Comparison of ENCODE assay signal across 1 cellular context in the genomic region with DNA sequence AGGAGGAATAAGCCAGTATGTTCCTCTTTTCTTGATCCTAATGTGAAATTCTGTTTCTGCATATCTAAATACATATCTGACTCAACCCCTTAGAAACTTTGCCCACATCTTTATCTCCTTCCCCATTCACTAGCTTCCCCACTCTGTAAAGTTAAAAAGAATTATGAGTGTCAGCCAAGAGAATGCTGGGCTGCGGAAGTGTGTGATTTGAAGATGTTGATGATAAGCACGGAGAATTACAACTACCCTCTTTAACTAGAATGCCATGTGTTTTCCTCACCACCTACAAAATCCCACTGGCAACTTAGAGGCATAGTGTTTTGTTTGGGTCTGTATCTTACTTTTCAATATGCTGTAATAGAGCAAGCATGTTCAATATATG.
TF ChIP-seq lines count a peak whose summit lies in the region.

No MANE protein-coding gene starts in this region.

TF ChIP-seq in K562, 482 proteins besides CTCF, POLR2A, EP300 and RAD21 (continued from another document and continues in another):
- no peak for TF ChIP-seq DLX4 (CRISPR knock-in tag; IDR thresholded peaks at IDR 0.05)
- no peak for TF ChIP-seq THRA (IDR thresholded peaks at IDR 0.05)
- TF ChIP-seq ZNF77 (CRISPR knock-in tag; IDR thresholded peaks at IDR 0.05) = no peak
- no peak for TF ChIP-seq CBFB (CRISPR knock-in tag; IDR thresholded peaks at IDR 0.05)
- TF ChIP-seq SMAD4 (CRISPR knock-in tag; conservative IDR thresholded peaks at IDR 0.05) = peak; percentile 63
- TF ChIP-seq JUNB (CRISPR knock-in tag; conservative IDR thresholded peaks at IDR 0.05) = no peak
- TF ChIP-seq HMG20A (CRISPR knock-in tag; conservative IDR thresholded peaks at IDR 0.05) = no peak
- no peak for TF ChIP-seq TSHZ1 (CRISPR knock-in tag; IDR thresholded peaks at IDR 0.05)
- TF ChIP-seq MBD2 (IDR thresholded peaks at IDR 0.05; ENCODE audit: borderline replicate concordance, low read depth) = peak; percentile 62; the same call in 1 of the 2 replicates
- TF ChIP-seq ZNF12 (CRISPR knock-in tag; IDR thresholded peaks at IDR 0.05) = no peak
- TF ChIP-seq KDM1A (IDR thresholded peaks at IDR 0.05) = peak; percentile 98
- TF ChIP-seq, protein P1, sequence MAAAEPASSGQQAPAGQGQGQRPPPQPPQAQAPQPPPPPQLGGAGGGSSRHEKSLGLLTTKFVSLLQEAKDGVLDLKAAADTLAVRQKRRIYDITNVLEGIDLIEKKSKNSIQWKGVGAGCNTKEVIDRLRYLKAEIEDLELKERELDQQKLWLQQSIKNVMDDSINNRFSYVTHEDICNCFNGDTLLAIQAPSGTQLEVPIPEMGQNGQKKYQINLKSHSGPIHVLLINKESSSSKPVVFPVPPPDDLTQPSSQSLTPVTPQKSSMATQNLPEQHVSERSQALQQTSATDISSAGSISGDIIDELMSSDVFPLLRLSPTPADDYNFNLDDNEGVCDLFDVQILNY (CRISPR knock-in tag; IDR thresholded peaks at IDR 0.05) = no peak
- no peak for TF ChIP-seq SIX5 (IDR thresholded peaks at IDR 0.05; ENCODE audit: borderline replicate concordance in 1 of 2, insufficient read depth in 1 of 2, low read depth in 1 of 2, low read length in 2 of 2)
- no peak for TF ChIP-seq POU5F1 (IDR thresholded peaks at IDR 0.05; ENCODE audit: borderline replicate concordance, low read depth, low read length, partially characterized antibody)
- no peak for TF ChIP-seq RUNX1 (IDR thresholded peaks at IDR 0.05; ENCODE audit: low read depth)
- TF ChIP-seq RHOXF2B (CRISPR knock-in tag; conservative IDR thresholded peaks at IDR 0.05) = no peak
- no peak for TF ChIP-seq BRF1 (IDR thresholded peaks at IDR 0.05; ENCODE audit: borderline replicate concordance, extremely low read depth, insufficient read length)
- no peak for TF ChIP-seq ZNF121 (CRISPR knock-in tag; conservative IDR thresholded peaks at IDR 0.05)
- TF ChIP-seq LARP7 (IDR thresholded peaks at IDR 0.05) = no peak
- peak; percentile 34 for TF ChIP-seq EP400 (IDR thresholded peaks at IDR 0.05)
- peak in 1 of 2 experiments; percentile 93; a peak in 2 of 4 replicates for TF ChIP-seq TBL1XR1 (IDR thresholded peaks at IDR 0.05; ENCODE audit: low read length in 2 of 2)
- TF ChIP-seq CGGBP1 (CRISPR knock-in tag; IDR thresholded peaks at IDR 0.05) = no peak
- TF ChIP-seq ZNF766 (CRISPR knock-in tag; conservative IDR thresholded peaks at IDR 0.05) = peak; percentile 85
- peak; percentile 65; the same call in 1 of the 2 replicates for TF ChIP-seq CC2D1A (IDR thresholded peaks at IDR 0.05)
- TF ChIP-seq ETV6 (IDR thresholded peaks at IDR 0.05; ENCODE audit: borderline replicate concordance in 1 of 2, low read depth in 2 of 2, low read length in 1 of 2) = peak in 1 of 2 experiments; percentile 69; a peak in 1 of 4 replicates
- no peak for TF ChIP-seq ETV6 (CRISPR knock-in tag; IDR thresholded peaks at IDR 0.05; ENCODE audit: borderline replicate concordance)
- TF ChIP-seq KLF6 (CRISPR knock-in tag; IDR thresholded peaks at IDR 0.05; ENCODE audit: borderline replicate concordance) = no peak
- TF ChIP-seq MTA3 (IDR thresholded peaks at IDR 0.05; ENCODE audit: borderline replicate concordance) = 0 out of 2 replicates have a peak, but pooled peaks have one; percentile 55
- no peak for TF ChIP-seq ZNF644 (tag; IDR thresholded peaks at IDR 0.05; ENCODE audit: low read depth)
- TF ChIP-seq POLR2AphosphoS2 (IDR thresholded peaks at IDR 0.05; ENCODE audit: low read length) = no peak
- peak; percentile 60; the same call in 1 of the 2 replicates for TF ChIP-seq ZNF197 (CRISPR knock-in tag; IDR thresholded peaks at IDR 0.05; ENCODE audit: low read depth)
- no peak for TF ChIP-seq ZSCAN29 (IDR thresholded peaks at IDR 0.05)
- TF ChIP-seq E2F3 (CRISPR knock-in tag; IDR thresholded peaks at IDR 0.05) = no peak
- TF ChIP-seq, protein P2, sequence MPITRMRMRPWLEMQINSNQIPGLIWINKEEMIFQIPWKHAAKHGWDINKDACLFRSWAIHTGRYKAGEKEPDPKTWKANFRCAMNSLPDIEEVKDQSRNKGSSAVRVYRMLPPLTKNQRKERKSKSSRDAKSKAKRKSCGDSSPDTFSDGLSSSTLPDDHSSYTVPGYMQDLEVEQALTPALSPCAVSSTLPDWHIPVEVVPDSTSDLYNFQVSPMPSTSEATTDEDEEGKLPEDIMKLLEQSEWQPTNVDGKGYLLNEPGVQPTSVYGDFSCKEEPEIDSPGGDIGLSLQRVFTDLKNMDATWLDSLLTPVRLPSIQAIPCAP (CRISPR knock-in tag; IDR thresholded peaks at IDR 0.05; ENCODE audit: borderline replicate concordance) = no peak
- no peak for TF ChIP-seq XRCC3 (IDR thresholded peaks at IDR 0.05)
- peak; percentile 93 for TF ChIP-seq GATA2 (CRISPR knock-in tag; IDR thresholded peaks at IDR 0.05)
- peak; percentile 63; the same call in 1 of the 2 replicates for TF ChIP-seq MEF2A (IDR thresholded peaks at IDR 0.05; ENCODE audit: control insufficient read depth, low read depth, low read length)
- TF ChIP-seq PHF8 (IDR thresholded peaks at IDR 0.05; ENCODE audit: borderline replicate concordance, low read length) = no peak
- TF ChIP-seq TEAD1 (CRISPR knock-in tag; IDR thresholded peaks at IDR 0.05) = peak in 1 of 2 experiments; percentile 87; a peak in 2 of 4 replicates
- TF ChIP-seq SRSF1 (IDR thresholded peaks at IDR 0.05; ENCODE audit: low read depth, low read length) = no peak
- TF ChIP-seq ZBTB1 (CRISPR knock-in tag; IDR thresholded peaks at IDR 0.05; ENCODE audit: borderline replicate concordance, low read depth) = no peak
- TF ChIP-seq, protein P3, sequence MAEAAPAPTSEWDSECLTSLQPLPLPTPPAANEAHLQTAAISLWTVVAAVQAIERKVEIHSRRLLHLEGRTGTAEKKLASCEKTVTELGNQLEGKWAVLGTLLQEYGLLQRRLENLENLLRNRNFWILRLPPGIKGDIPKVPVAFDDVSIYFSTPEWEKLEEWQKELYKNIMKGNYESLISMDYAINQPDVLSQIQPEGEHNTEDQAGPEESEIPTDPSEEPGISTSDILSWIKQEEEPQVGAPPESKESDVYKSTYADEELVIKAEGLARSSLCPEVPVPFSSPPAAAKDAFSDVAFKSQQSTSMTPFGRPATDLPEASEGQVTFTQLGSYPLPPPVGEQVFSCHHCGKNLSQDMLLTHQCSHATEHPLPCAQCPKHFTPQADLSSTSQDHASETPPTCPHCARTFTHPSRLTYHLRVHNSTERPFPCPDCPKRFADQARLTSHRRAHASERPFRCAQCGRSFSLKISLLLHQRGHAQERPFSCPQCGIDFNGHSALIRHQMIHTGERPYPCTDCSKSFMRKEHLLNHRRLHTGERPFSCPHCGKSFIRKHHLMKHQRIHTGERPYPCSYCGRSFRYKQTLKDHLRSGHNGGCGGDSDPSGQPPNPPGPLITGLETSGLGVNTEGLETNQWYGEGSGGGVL (CRISPR knock-in tag; IDR thresholded peaks at IDR 0.05) = no peak
- no peak for TF ChIP-seq COPS2 (conservative IDR thresholded peaks at IDR 0.05)
- TF ChIP-seq, protein P4, sequence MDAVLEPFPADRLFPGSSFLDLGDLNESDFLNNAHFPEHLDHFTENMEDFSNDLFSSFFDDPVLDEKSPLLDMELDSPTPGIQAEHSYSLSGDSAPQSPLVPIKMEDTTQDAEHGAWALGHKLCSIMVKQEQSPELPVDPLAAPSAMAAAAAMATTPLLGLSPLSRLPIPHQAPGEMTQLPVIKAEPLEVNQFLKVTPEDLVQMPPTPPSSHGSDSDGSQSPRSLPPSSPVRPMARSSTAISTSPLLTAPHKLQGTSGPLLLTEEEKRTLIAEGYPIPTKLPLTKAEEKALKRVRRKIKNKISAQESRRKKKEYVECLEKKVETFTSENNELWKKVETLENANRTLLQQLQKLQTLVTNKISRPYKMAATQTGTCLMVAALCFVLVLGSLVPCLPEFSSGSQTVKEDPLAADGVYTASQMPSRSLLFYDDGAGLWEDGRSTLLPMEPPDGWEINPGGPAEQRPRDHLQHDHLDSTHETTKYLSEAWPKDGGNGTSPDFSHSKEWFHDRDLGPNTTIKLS (IDR thresholded peaks at IDR 0.05; ENCODE audit: borderline replicate concordance, low read depth) = no peak
- no peak for TF ChIP-seq SMARCB1 (IDR thresholded peaks at IDR 0.05; ENCODE audit: insufficient read length, low read depth)
- TF ChIP-seq GTF2F1 (IDR thresholded peaks at IDR 0.05; ENCODE audit: low read depth, low read length) = no peak
- TF ChIP-seq BCOR (IDR thresholded peaks at IDR 0.05) = peak; percentile 60; the same call in 1 of the 2 replicates
- no peak for TF ChIP-seq KAT8 (IDR thresholded peaks at IDR 0.05; ENCODE audit: low read depth)
- TF ChIP-seq TARDBP (IDR thresholded peaks at IDR 0.05) = 0 out of 2 replicates have a peak, but pooled peaks have one; percentile 60
- TF ChIP-seq, protein P5, sequence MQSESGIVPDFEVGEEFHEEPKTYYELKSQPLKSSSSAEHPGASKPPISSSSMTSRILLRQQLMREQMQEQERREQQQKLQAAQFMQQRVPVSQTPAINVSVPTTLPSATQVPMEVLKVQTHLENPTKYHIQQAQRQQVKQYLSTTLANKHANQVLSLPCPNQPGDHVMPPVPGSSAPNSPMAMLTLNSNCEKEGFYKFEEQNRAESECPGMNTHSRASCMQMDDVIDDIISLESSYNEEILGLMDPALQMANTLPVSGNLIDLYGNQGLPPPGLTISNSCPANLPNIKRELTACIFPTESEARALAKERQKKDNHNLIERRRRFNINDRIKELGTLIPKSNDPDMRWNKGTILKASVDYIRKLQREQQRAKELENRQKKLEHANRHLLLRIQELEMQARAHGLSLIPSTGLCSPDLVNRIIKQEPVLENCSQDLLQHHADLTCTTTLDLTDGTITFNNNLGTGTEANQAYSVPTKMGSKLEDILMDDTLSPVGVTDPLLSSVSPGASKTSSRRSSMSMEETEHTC (IDR thresholded peaks at IDR 0.05) = 0 out of 2 replicates have a peak, but pooled peaks have one; percentile 18
- TF ChIP-seq NR1H2 (CRISPR knock-in tag; IDR thresholded peaks at IDR 0.05) = no peak
- TF ChIP-seq SMC3 (conservative IDR thresholded peaks at IDR 0.05; ENCODE audit: insufficient read depth, low read depth, low read length) = no peak
- TF ChIP-seq EGR1 (conservative IDR thresholded peaks at IDR 0.05) = no peak
- TF ChIP-seq, protein P6, sequence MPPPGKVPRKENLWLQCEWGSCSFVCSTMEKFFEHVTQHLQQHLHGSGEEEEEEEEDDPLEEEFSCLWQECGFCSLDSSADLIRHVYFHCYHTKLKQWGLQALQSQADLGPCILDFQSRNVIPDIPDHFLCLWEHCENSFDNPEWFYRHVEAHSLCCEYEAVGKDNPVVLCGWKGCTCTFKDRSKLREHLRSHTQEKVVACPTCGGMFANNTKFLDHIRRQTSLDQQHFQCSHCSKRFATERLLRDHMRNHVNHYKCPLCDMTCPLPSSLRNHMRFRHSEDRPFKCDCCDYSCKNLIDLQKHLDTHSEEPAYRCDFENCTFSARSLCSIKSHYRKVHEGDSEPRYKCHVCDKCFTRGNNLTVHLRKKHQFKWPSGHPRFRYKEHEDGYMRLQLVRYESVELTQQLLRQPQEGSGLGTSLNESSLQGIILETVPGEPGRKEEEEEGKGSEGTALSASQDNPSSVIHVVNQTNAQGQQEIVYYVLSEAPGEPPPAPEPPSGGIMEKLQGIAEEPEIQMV (tag; conservative IDR thresholded peaks at IDR 0.05; ENCODE audit: low read depth) = no peak
- no peak for TF ChIP-seq BACH1 (tag; IDR thresholded peaks at IDR 0.05)
- peak; percentile 84; the same call in 1 of the 2 replicates for TF ChIP-seq ELF4 (CRISPR knock-in tag; IDR thresholded peaks at IDR 0.05)
- TF ChIP-seq RBM39 (optimal IDR thresholded peaks at IDR 0.05; ENCODE audit: low read depth, low read length) = no peak
- TF ChIP-seq THRAP3 (IDR thresholded peaks at IDR 0.05; ENCODE audit: borderline replicate concordance) = no peak
- no peak for TF ChIP-seq XRCC4 (IDR thresholded peaks at IDR 0.05; ENCODE audit: extremely low read depth, insufficient read depth, insufficient read length)
- no peak for TF ChIP-seq SLC30A9 (CRISPR knock-in tag; IDR thresholded peaks at IDR 0.05)
- TF ChIP-seq FOS (IDR thresholded peaks at IDR 0.05; ENCODE audit: extremely low read depth, insufficient read length) = no peak
- no peak for TF ChIP-seq MECOM (CRISPR knock-in tag; IDR thresholded peaks at IDR 0.05)
- no peak; a peak in 1 of 4 replicates for TF ChIP-seq FOXA3 (CRISPR knock-in tag; conservative IDR thresholded peaks at IDR 0.05 in 1 of 2, IDR thresholded peaks at IDR 0.05 in 1 of 2)
